Comparison of ENCODE assay signal across 25 cellular contexts in genomic region chr3:95718168-95718567, GRCh38.
A peak's percentile ranks its signal among the peaks of the same experiment; 100 is the strongest.
DNase-seq lines count a peak whose midpoint lies in the region; ATAC-seq, FAIRE-seq and TF ChIP-seq lines count a peak whose summit lies in the region.
"Had no signal": no experiment of that assay in that cellular context is flagged by ENCODE, and none has a peak within 500 bp of the region (broad histone marks: within the 10 kb centered on the region; RNA-seq: fewer than 3 reads in every experiment).

No MANE protein-coding gene starts in this region.

- H4K8ac ChIP-seq in trophoblast cell (ENCODE audit: low read depth, low read length) = no peak overlapping the region

- H2BK12ac ChIP-seq in trophoblast cell (ENCODE audit: low read length) = no peak overlapping the region

- no peak overlapping the region for H3K4ac ChIP-seq in trophoblast cell (ENCODE audit: low read depth, low read length)

- no peaks in the 10 kb centered on the region for H3K27me3 ChIP-seq in osteoblast (ENCODE audit: insufficient read depth, low read length)
- H3K27me3 ChIP-seq in trophoblast cell (ENCODE audit: insufficient read depth, low read length) = no peaks in the 10 kb centered on the region
- H3K27me3 ChIP-seq: BE2C, BLaER1 had no signal

- no peaks in the 10 kb centered on the region for H4K20me1 ChIP-seq in osteoblast (ENCODE audit: insufficient read depth, low read length)
- H4K20me1 ChIP-seq: BLaER1 had no signal

- H2AK5ac ChIP-seq in trophoblast cell (ENCODE audit: low read length) = no peak overlapping the region

- H3K9me3 ChIP-seq in osteoblast (ENCODE audit: low read depth, low read length) (peaks cover 3% of the 10 kb centered on the region), trophoblast cell (ENCODE audit: insufficient read depth, low read depth, low read length) (no peaks in the 10 kb centered on the region)
- H3K9me3 ChIP-seq: BE2C, BLaER1 had no signal

- H3K14ac ChIP-seq in trophoblast cell (ENCODE audit: low read length) = no peak overlapping the region

- H3K4me1 Mint-ChIP-seq in T-cell = no peaks in the 10 kb centered on the region
- H3K4me1 Mint-ChIP-seq: CD14-positive monocyte; CD4-positive, CD25-positive, alpha-beta regulatory T cell; CD8-positive, alpha-beta memory T cell had no signal

- H3K4me1 ChIP-seq in osteoblast (ENCODE audit: insufficient read depth, low read length) (no peaks in the 10 kb centered on the region), trophoblast cell (ENCODE audit: control insufficient read depth in 1 of 2, insufficient read depth in 2 of 2, low read length in 2 of 2) (peaks cover 0 to 4% of the 10 kb centered on the region in 2 experiments)
- H3K4me1 ChIP-seq: BE2C, BLaER1 had no signal

- no peaks in the 10 kb centered on the region for H3K79me2 ChIP-seq in osteoblast (ENCODE audit: insufficient read depth, low read length)
- H3K79me2 ChIP-seq in trophoblast cell (ENCODE audit: control insufficient read depth, insufficient read depth, low read length, poor library complexity) = no peaks in the 10 kb centered on the region

- H3K27ac ChIP-seq in osteoblast (ENCODE audit: low read depth, low read length) (no peak overlapping the region), trophoblast cell (ENCODE audit: low read depth, low read length) (no peak overlapping the region)
- H3K27ac ChIP-seq: 22Rv1, BLaER1 had no signal

- H3K4me3 Mint-ChIP-seq in T-cell = no peak overlapping the region
- H3K4me3 Mint-ChIP-seq: CD14-positive monocyte; CD4-positive, alpha-beta memory T cell; CD4-positive, CD25-positive, alpha-beta regulatory T cell; CD8-positive, alpha-beta memory T cell had no signal

- TF ChIP-seq CTCF in osteoblast (IDR thresholded peaks at IDR 0.05; ENCODE audit: extremely low read depth, low read depth, low read length) = no peak

- H3K79me1 ChIP-seq in trophoblast cell (ENCODE audit: low read length) = no peaks in the 10 kb centered on the region

- no peak overlapping the region for H4K91ac ChIP-seq in trophoblast cell (ENCODE audit: low read depth, low read length)

- CTCF ChIA-PET in T-cell (lab: Charles Lee) = interaction anchor here in 1 of 2 donors (0.5 kb wide), 1 partner anchor 1162 kb away, joined by 4 read pairs; no protein-coding TSS in a partner anchor

- H3K27ac Mint-ChIP-seq in T-cell = no peak overlapping the region
- H3K27ac Mint-ChIP-seq: CD4-positive, alpha-beta memory T cell; CD4-positive, CD25-positive, alpha-beta regulatory T cell; CD8-positive, alpha-beta memory T cell had no signal

- H4K12ac ChIP-seq in trophoblast cell (ENCODE audit: low read depth, low read length) = no peak overlapping the region

- H3K4me2 ChIP-seq in osteoblast (ENCODE audit: insufficient read depth, low read length) (no peak overlapping the region), trophoblast cell (ENCODE audit: low read length) (no peak overlapping the region)
- H3K4me2 ChIP-seq: BLaER1 had no signal

- no peak for ATAC-seq in GM21360 (IDR thresholded peaks at IDR 0.05; ENCODE audit: unreplicated experiment)
- no peak for ATAC-seq in T-cell (replicated peaks in 1 of 4)

- peak; percentile 55 for FAIRE-seq in A204.1 (lab: Jason Lieb, UNC)
- FAIRE-seq in RCC 7860 (lab: Jason Lieb, UNC) = peak; percentile 44
- peak; percentile 60 for FAIRE-seq in frontal cortex (lab: Jason Lieb, UNC)
- FAIRE-seq: GM12891, GM18507 had no signal

- no peak for DNase-seq in RCC 7860 (ENCODE audit: low spot score)
- no peak for DNase-seq in frontal cortex (ENCODE audit: low spot score in 2 of 2)
- peak; percentile 15 for DNase-seq in osteoblast (ENCODE audit: insufficient read length, low spot score, missing footprints)
- no peak for DNase-seq in trophoblast cell
- no peak for DNase-seq in T-cell
- DNase-seq: BE2C; C1 segment of cervical spinal cord; CD4-positive, alpha-beta memory T cell; CD4-positive, CD25-positive, alpha-beta regulatory T cell; CD8-positive, alpha-beta memory T cell; COR-L47; DMS 273 treated with DMSO at 0.1 percent for 48 hours; DMS153; DMS53; DMS79; DND-41; EL; GF-D8 had no signal

- no peak overlapping the region for H3K4me3 ChIP-seq in osteoblast (ENCODE audit: insufficient read depth, low read length)
- H3K4me3 ChIP-seq in trophoblast cell (ENCODE audit: low read depth, low read length) = no peak overlapping the region
- H3K4me3 ChIP-seq: BLaER1 had no signal

- POLR2A ChIA-PET in T-cell (lab: Charles Lee) = interaction anchor here in 1 of 2 donors (0.6 kb wide), 1 partner anchor 32 kb away, joined by 10 read pairs; no protein-coding TSS in a partner anchor

- H2BK5ac ChIP-seq in trophoblast cell (ENCODE audit: low read depth, low read length, poor library complexity) = no peak overlapping the region

- H3K9me3 Mint-ChIP-seq in T-cell = no peaks in the 10 kb centered on the region

- H3K27me3 Mint-ChIP-seq in T-cell = no peaks in the 10 kb centered on the region
- H3K27me3 Mint-ChIP-seq: CD4-positive, alpha-beta memory T cell; CD4-positive, CD25-positive, alpha-beta regulatory T cell had no signal

- H2BK120ac ChIP-seq in trophoblast cell (ENCODE audit: insufficient read depth, low read length, poor library complexity) = no peak overlapping the region

- H3K9ac ChIP-seq in trophoblast cell (ENCODE audit: low read length) = no peak overlapping the region
- H3K9ac ChIP-seq: BLaER1 had no signal

- no peak overlapping the region for H3K23ac ChIP-seq in trophoblast cell (ENCODE audit: low read length)

- no peak overlapping the region for H3K18ac ChIP-seq in trophoblast cell (ENCODE audit: low read length)

- no peaks in the 10 kb centered on the region for H3K36me3 Mint-ChIP-seq in T-cell
- H3K36me3 Mint-ChIP-seq: CD14-positive monocyte; CD4-positive, alpha-beta memory T cell; CD4-positive, CD25-positive, alpha-beta regulatory T cell; CD8-positive, alpha-beta memory T cell had no signal

- H3K36me3 ChIP-seq in osteoblast (ENCODE audit: insufficient read depth, low read length) (no peaks in the 10 kb centered on the region), trophoblast cell (ENCODE audit: control insufficient read depth in 1 of 2, insufficient read depth in 2 of 2, low read length in 2 of 2) (no peaks in the 10 kb centered on the region)
- H3K36me3 ChIP-seq: BE2C, BLaER1 had no signal

- H2AFZ ChIP-seq in osteoblast (ENCODE audit: low read length) (no peak overlapping the region), trophoblast cell (ENCODE audit: insufficient read depth, low read length, poor library complexity) (no peak overlapping the region)
